ENCODE assay signal across 16 cellular contexts in the genomic region with DNA sequence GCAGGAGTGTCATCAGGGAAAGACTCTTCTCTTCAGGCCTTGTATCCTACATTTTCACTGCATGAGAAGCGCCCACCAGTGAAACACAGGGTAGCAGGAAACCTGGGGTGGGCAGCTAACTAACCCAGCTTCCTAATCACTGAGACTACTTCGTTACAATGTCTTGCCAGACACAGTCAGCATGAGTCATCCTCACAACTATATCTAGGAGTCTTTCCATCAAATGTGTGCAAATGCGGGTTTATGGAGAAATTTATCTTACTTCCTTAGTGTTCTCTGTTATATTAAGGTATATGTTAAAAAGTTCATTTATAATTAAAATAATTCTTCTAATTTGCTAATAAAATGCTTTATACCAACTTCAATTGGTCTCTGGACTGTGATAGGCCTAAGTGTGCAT.
A peak's percentile ranks its signal among the peaks of the same experiment; 100 is the strongest.
DNase-seq lines count a peak whose midpoint lies in the region; ATAC-seq, FAIRE-seq and TF ChIP-seq lines count a peak whose summit lies in the region.
"Had no signal": no experiment of that assay in that cellular context is flagged by ENCODE, and none has a peak within 500 bp of the region (broad histone marks: within the 10 kb centered on the region; RNA-seq: fewer than 3 reads in every experiment).

No MANE protein-coding gene starts in this region.

- peaks cover 7% of the 10 kb centered on the region; the same call in 1 of the 2 replicates for H4K20me1 ChIP-seq in K562 (replicated peaks; ENCODE audit: control insufficient read depth, insufficient read depth, low read length)
- no peaks in the 10 kb centered on the region for H4K20me1 ChIP-seq in keratinocyte (ENCODE audit: control insufficient read depth, extremely low read depth, insufficient read depth, low read length)

- H3K9ac ChIP-seq in K562 (ENCODE audit: insufficient read depth in 1 of 2, low read depth in 2 of 2, low read length in 2 of 2) (no peak overlapping the region), keratinocyte (ENCODE audit: control insufficient read depth, extremely low read depth, insufficient read depth, low read length) (no peak overlapping the region)

- peaks cover 4% of the 10 kb centered on the region; the same call in 2 of the 3 replicates for H3K36me3 ChIP-seq in K562 (ENCODE audit: control insufficient read depth, insufficient read depth, low read length)
- no peaks in the 10 kb centered on the region for H3K36me3 ChIP-seq in keratinocyte (ENCODE audit: control insufficient read depth in 2 of 2, extremely low read depth in 1 of 2, insufficient read depth in 2 of 2, low read length in 2 of 2)

- H3K9me1 ChIP-seq in K562 (ENCODE audit: control insufficient read depth, insufficient read depth, low read length) (peaks cover 3% of the 10 kb centered on the region), keratinocyte (ENCODE audit: control insufficient read depth, extremely low read depth, insufficient read depth, low read length) (peaks cover 2% of the 10 kb centered on the region)

- H3K9me3 ChIP-seq in K562 (replicated peaks; ENCODE audit: control insufficient read depth, insufficient read depth, low read depth, low read length) (no peaks in the 10 kb centered on the region), keratinocyte (ENCODE audit: control insufficient read depth, low read depth, low read length) (no peaks in the 10 kb centered on the region)
- H3K9me3 ChIP-seq: neutrophil had no signal

- H3K79me2 ChIP-seq in K562 (ENCODE audit: control insufficient read depth, insufficient read depth, low read length) (no peaks in the 10 kb centered on the region; the same call in 2 of the 3 replicates), keratinocyte (ENCODE audit: control insufficient read depth, insufficient read depth, low read length) (peaks cover 11% of the 10 kb centered on the region)

- FAIRE-seq in K562 (lab: Jason Lieb, UNC) (no peak), keratinocyte (lab: Jason Lieb, UNC) (peak; percentile 49)
- FAIRE-seq: colon, GM12892 had no signal

- H2AFZ ChIP-seq in K562 (ENCODE audit: low read depth, low read length) (no peak overlapping the region), keratinocyte (ENCODE audit: control insufficient read depth, low read length) (no peak overlapping the region)

- H3K4me2 ChIP-seq in K562 (ENCODE audit: insufficient read depth, low read length) = no peak overlapping the region; the same call in 1 of the 2 replicates
- H3K4me2 ChIP-seq in keratinocyte (ENCODE audit: control insufficient read depth, extremely low read depth, insufficient read depth, low read depth, low read length) = no peak overlapping the region

- dilution Hi-C loops in keratinocyte (cut with MboI; ENCODE audit: extremely low pct_ligation_motif_present, low sequenced_read_pairs) = no loop called here

- POLR2A ChIA-PET in K562 (lab: Yijun Ruan, JAX) = interaction anchor here (0.6 kb wide), 1 partner anchor 31 kb away, joined by 4 read pairs; no protein-coding TSS in a partner anchor

- intact Hi-C loops in K562 (cut with micrococcal nuclease) = no loop called here

- in situ Hi-C loops in K562 (cut with MboI) = no loop called here
- in situ Hi-C loops in ACHN (cut with HindIII; ENCODE audit: low pct_ligation_motif_present, low pct_unique_long_range_greater_than_20kb, low sequenced_read_pairs) = no loop called here

- peaks cover 7 to 19% of the 10 kb centered on the region in 2 experiments; a peak in 4 of 5 replicates for H3K4me1 ChIP-seq in K562 (replicated peaks in 1 of 2; ENCODE audit: control insufficient read depth in 2 of 2, insufficient read depth in 2 of 2, low read length in 2 of 2)
- H3K4me1 ChIP-seq in keratinocyte (ENCODE audit: control insufficient read depth, extremely low read depth, insufficient read depth, low read length) = peaks cover 20% of the 10 kb centered on the region

- no peak for TF ChIP-seq RAD21 in K562 (CRISPR knock-in tag; conservative IDR thresholded peaks at IDR 0.05 in 1 of 2, IDR thresholded peaks at IDR 0.05 in 1 of 2)

- WGBS in K562 (ENCODE audit: insufficient coverage, low coverage, missing lambda C conversion rate) = 23% methylated on average over 3 of the region's 3 CpGs

- CTCF ChIA-PET in K562 (lab: Yijun Ruan, JAX; ENCODE audit: low intra/inter-chr PET ratio) = no interaction called here

- no peak for TF ChIP-seq POLR2A in K562 (conservative IDR thresholded peaks at IDR 0.05)

- ATAC-seq in K562 = peak; percentile 60; the same call in 2 of the 3 replicates

- H3K4me3 ChIP-seq in K562 (no peak overlapping the region), keratinocyte (ENCODE audit: control insufficient read depth in 2 of 3, extremely low read depth in 1 of 3, insufficient read depth in 2 of 3, low read depth in 1 of 3, low read length in 3 of 3) (no peak overlapping the region)

- H3K27me3 ChIP-seq in K562 (ENCODE audit: control insufficient read depth in 2 of 2, insufficient read depth in 2 of 2, low read length in 2 of 2) (no peaks in the 10 kb centered on the region; a peak in 1 of 5 replicates), keratinocyte (ENCODE audit: control insufficient read depth, extremely low read depth, insufficient read depth, low read length) (no peaks in the 10 kb centered on the region)
- H3K27me3 ChIP-seq: neutrophil had no signal

- BruUV-seq in K562 (replicated peaks; lab: Mats Ljungman, UMichigan) = no TSS peak

- DNase-seq in Kasumi-1 (lab: John Stamatoyannopoulos, UW) = peak; percentile 29 to 43
- peak in 2 of 4 experiments; percentile 29 to 31 for DNase-seq in K562 (ENCODE audit: extremely low read depth in 1 of 4, low spot score in 3 of 4)
- no peak for DNase-seq in keratinocyte (ENCODE audit: low read depth, low spot score)
- DNase-seq in CD1c-positive myeloid dendritic cell (ENCODE audit: extremely low spot score) = no peak
- no peak for DNase-seq in NAMALWA (ENCODE audit: low spot score)
- DNase-seq in ACHN = no peak
- no peak for DNase-seq in stimulated activated CD4-positive, alpha-beta T cell treated with anti-CD3 and anti-CD28 coated beads, Interleukin-15, amount 100 ng/mL, for 24 hours
- DNase-seq: activated CD4-positive, CD25-positive, alpha-beta regulatory T cell; glutamatergic neuron; KBM-7; NCI-H2227 treated with DMSO at 0.1 percent for 48 hours; Right ventricle myocardium superior had no signal

- no peak for TF ChIP-seq EP300 in K562 (IDR thresholded peaks at IDR 0.05; ENCODE audit: low read length)

- TF ChIP-seq CTCF in C4-2B (conservative IDR thresholded peaks at IDR 0.05) = no peak
- TF ChIP-seq CTCF in K562 (IDR thresholded peaks at IDR 0.05 in 2 of 3, conservative IDR thresholded peaks at IDR 0.05 in 1 of 3; ENCODE audit: insufficient read depth in 2 of 3, low read depth in 1 of 3, low read length in 3 of 3) = no peak
- TF ChIP-seq CTCF in keratinocyte (optimal IDR thresholded peaks at IDR 0.05 in 1 of 3, IDR thresholded peaks at IDR 0.05 in 1 of 3, conservative IDR thresholded peaks at IDR 0.05 in 1 of 3; ENCODE audit: extremely low read depth in 1 of 3, insufficient read depth in 2 of 3, low read length in 3 of 3) = no peak

- peak overlapping the region; percentile 73; the same call in 1 of the 2 replicates for H3K27ac ChIP-seq in C4-2B
- no peak overlapping the region for H3K27ac ChIP-seq in K562 (ENCODE audit: extremely low read depth, low read depth, low read length)
- H3K27ac ChIP-seq in keratinocyte (ENCODE audit: control insufficient read depth, insufficient read depth, low read length) = peak overlapping the region; percentile 6
- H3K27ac ChIP-seq: neutrophil had no signal

TF ChIP-seq in K562, 482 proteins besides CTCF, POLR2A, EP300 and RAD21 (continues in another document):
- TF ChIP-seq DPF2 (IDR thresholded peaks at IDR 0.05) (peak; percentile 52; the same call in 1 of the 2 replicates), ZNF584 (CRISPR knock-in tag; IDR thresholded peaks at IDR 0.05; ENCODE audit: low read depth) (no peak), DMBX1 (CRISPR knock-in tag; IDR thresholded peaks at IDR 0.05; ENCODE audit: borderline replicate concordance) (no peak), FOS (IDR thresholded peaks at IDR 0.05; ENCODE audit: extremely low read depth, insufficient read length) (peak; percentile 33), TEAD1 (CRISPR knock-in tag; IDR thresholded peaks at IDR 0.05) (no peak), CEBPG (CRISPR knock-in tag; IDR thresholded peaks at IDR 0.05) (peak; percentile 42; the same call in 1 of the 2 replicates), CEBPG (tag; conservative IDR thresholded peaks at IDR 0.05 in 1 of 2, IDR thresholded peaks at IDR 0.05 in 1 of 2) (no peak), JUN (IDR thresholded peaks at IDR 0.05; ENCODE audit: borderline replicate concordance, low read depth, low read length) (peak; percentile 68; the same call in 1 of the 2 replicates), JUN (CRISPR knock-in tag; IDR thresholded peaks at IDR 0.05; ENCODE audit: borderline replicate concordance) (no peak), FOSL1 (tag; conservative IDR thresholded peaks at IDR 0.05) (peak; percentile 88)
- TF ChIP-seq, protein P1, sequence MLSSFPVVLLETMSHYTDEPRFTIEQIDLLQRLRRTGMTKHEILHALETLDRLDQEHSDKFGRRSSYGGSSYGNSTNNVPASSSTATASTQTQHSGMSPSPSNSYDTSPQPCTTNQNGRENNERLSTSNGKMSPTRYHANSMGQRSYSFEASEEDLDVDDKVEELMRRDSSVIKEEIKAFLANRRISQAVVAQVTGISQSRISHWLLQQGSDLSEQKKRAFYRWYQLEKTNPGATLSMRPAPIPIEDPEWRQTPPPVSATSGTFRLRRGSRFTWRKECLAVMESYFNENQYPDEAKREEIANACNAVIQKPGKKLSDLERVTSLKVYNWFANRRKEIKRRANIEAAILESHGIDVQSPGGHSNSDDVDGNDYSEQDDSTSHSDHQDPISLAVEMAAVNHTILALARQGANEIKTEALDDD (IDR thresholded peaks at IDR 0.05) = peak; percentile 85
- TF ChIP-seq, protein P2, sequence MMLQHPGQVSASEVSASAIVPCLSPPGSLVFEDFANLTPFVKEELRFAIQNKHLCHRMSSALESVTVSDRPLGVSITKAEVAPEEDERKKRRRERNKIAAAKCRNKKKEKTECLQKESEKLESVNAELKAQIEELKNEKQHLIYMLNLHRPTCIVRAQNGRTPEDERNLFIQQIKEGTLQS (IDR thresholded peaks at IDR 0.05) = peak; percentile 91
- TF ChIP-seq, protein P2 (CRISPR knock-in tag; conservative IDR thresholded peaks at IDR 0.05) = no peak

Comparison
In these comparisons a context has a peak if more than half of its experiments do, and no peak if none do; other contexts are left out.
1. DNase-seq: peak in Kasumi-1 (2 of 2); none in keratinocyte (single experiment), CD1c-positive myeloid dendritic cell (single experiment), NAMALWA (single experiment), ACHN (single experiment) and stimulated activated CD4-positive, alpha-beta T cell treated with anti-CD3 and anti-CD28 coated beads, Interleukin-15, amount 100 ng/mL, for 24 hours (single experiment).